In the genomic region with DNA sequence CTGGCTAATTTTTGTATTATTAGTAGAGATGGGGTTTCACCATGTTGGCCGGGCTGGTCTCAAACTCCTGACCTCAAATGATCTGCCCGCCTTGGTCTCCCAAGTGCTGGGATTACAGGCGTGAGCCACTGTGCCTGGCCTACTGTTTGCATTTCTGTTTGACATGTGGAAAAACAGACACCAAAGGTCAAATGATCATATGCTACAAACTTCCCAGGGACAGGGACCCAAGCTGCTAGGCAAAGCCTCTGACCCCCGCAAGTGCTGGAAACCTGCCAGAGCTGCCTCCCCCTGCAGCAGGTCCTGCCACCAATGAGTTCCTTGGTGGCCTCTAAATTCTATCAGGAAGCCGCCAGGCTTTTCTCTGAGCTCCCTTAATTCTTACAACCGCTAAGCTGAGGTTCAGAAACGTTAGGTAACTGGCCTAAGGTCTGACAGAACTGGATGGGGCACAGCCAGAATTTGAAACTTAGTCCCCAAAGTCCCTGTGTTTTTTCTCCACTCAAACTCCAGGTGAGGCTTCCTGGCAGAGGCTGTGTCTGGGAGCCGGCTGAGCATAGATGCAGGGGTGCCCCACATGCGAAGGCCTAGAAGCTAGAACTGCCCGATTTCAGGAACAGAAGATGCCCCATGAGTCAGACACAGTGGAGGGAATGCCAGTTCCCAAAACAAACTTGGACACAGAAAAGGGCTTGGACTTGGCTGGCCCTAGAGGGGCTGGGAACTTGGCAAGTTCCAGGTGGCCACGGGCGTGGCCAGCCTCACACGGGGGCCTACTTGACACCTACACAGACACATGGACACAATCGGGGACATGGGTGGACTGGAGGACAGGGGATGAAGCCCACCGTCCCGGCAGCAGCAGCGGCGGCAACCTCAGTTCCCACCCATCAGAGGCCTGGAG, we compare ENCODE assay signal across 1 cellular context.
A peak's percentile ranks its signal among the peaks of the same experiment; 100 is the strongest.
TF ChIP-seq lines count a peak whose summit lies in the region.

No MANE protein-coding gene starts in this region.

TF ChIP-seq in HepG2, 621 proteins besides CTCF, POLR2A, EP300 and RAD21 (continued from another document and continues in another):
- TF ChIP-seq, protein P1, sequence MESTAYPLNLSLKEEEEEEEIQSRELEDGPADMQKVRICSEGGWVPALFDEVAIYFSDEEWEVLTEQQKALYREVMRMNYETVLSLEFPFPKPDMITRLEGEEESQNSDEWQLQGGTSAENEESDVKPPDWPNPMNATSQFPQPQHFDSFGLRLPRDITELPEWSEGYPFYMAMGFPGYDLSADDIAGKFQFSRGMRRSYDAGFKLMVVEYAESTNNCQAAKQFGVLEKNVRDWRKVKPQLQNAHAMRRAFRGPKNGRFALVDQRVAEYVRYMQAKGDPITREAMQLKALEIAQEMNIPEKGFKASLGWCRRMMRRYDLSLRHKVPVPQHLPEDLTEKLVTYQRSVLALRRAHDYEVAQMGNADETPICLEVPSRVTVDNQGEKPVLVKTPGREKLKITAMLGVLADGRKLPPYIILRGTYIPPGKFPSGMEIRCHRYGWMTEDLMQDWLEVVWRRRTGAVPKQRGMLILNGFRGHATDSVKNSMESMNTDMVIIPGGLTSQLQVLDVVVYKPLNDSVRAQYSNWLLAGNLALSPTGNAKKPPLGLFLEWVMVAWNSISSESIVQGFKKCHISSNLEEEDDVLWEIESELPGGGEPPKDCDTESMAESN (CRISPR knock-in tag; conservative IDR thresholded peaks at IDR 0.05), result 0 out of 2 replicates have a peak, but pooled peaks have one; percentile 28
- TF ChIP-seq ZNF34 (CRISPR knock-in tag; IDR thresholded peaks at IDR 0.05; ENCODE audit: borderline replicate concordance) (no peak), HMG20A (CRISPR knock-in tag; IDR thresholded peaks at IDR 0.05; ENCODE audit: borderline replicate concordance) (peak; percentile 40; the same call in 1 of the 2 replicates), ZNF296 (CRISPR knock-in tag; conservative IDR thresholded peaks at IDR 0.05) (no peak), ZFP1 (CRISPR knock-in tag; IDR thresholded peaks at IDR 0.05) (peak; percentile 51; the same call in 1 of the 2 replicates), ATF7-NPFF (CRISPR knock-in tag; IDR thresholded peaks at IDR 0.05; ENCODE audit: low read depth) (no peak), TRIM24 (CRISPR knock-in tag; IDR thresholded peaks at IDR 0.05) (no peak), POGZ (CRISPR knock-in tag; IDR thresholded peaks at IDR 0.05) (0 out of 2 replicates have a peak, but pooled peaks have one; percentile 18), ZNF713 (CRISPR knock-in tag; IDR thresholded peaks at IDR 0.05) (no peak), RXRA (CRISPR knock-in tag; IDR thresholded peaks at IDR 0.05) (peak; percentile 94), ZNF766 (CRISPR knock-in tag; IDR thresholded peaks at IDR 0.05; ENCODE audit: borderline replicate concordance) (no peak), RBM22 (optimal IDR thresholded peaks at IDR 0.05; ENCODE audit: low read length) (no peak), ZSCAN12 (CRISPR knock-in tag; IDR thresholded peaks at IDR 0.05) (no peak), FOXA3 (CRISPR knock-in tag; IDR thresholded peaks at IDR 0.05) (peak; percentile 75), MED8 (CRISPR knock-in tag; IDR thresholded peaks at IDR 0.05; ENCODE audit: insufficient replicate concordance) (no peak), NFIB (CRISPR knock-in tag; IDR thresholded peaks at IDR 0.05; ENCODE audit: borderline replicate concordance) (no peak), ZNF816 (CRISPR knock-in tag; IDR thresholded peaks at IDR 0.05; ENCODE audit: borderline replicate concordance) (0 out of 2 replicates have a peak, but pooled peaks have one; percentile 39), ZFP82 (CRISPR knock-in tag; IDR thresholded peaks at IDR 0.05; ENCODE audit: borderline replicate concordance) (no peak), ZNF326 (CRISPR knock-in tag; IDR thresholded peaks at IDR 0.05; ENCODE audit: borderline replicate concordance) (no peak), ZNF644 (CRISPR knock-in tag; IDR thresholded peaks at IDR 0.05; ENCODE audit: low read depth) (no peak), HNRNPH1 (optimal IDR thresholded peaks at IDR 0.05; ENCODE audit: low read depth, low read length) (no peak), BRCA1 (CRISPR knock-in tag; IDR thresholded peaks at IDR 0.05) (no peak), RFXANK (CRISPR knock-in tag; IDR thresholded peaks at IDR 0.05) (no peak), KLF9 (CRISPR knock-in tag; IDR thresholded peaks at IDR 0.05; ENCODE audit: low read depth) (no peak), YY1 (IDR thresholded peaks at IDR 0.05; ENCODE audit: insufficient read depth, insufficient replicate concordance, low read depth, low read length) (no peak), ZNF24 (IDR thresholded peaks at IDR 0.05) (no peak), ZNF256 (CRISPR knock-in tag; conservative IDR thresholded peaks at IDR 0.05) (no peak), KDM5A (IDR thresholded peaks at IDR 0.05; ENCODE audit: borderline replicate concordance, low read length) (no peak; the same call in 1 of the 2 replicates), ZNF367 (CRISPR knock-in tag; IDR thresholded peaks at IDR 0.05; ENCODE audit: borderline replicate concordance) (no peak), KDM1A (CRISPR knock-in tag; IDR thresholded peaks at IDR 0.05) (no peak), ZBTB38 (CRISPR knock-in tag; IDR thresholded peaks at IDR 0.05) (peak; percentile 60)
- TF ChIP-seq, protein P2, sequence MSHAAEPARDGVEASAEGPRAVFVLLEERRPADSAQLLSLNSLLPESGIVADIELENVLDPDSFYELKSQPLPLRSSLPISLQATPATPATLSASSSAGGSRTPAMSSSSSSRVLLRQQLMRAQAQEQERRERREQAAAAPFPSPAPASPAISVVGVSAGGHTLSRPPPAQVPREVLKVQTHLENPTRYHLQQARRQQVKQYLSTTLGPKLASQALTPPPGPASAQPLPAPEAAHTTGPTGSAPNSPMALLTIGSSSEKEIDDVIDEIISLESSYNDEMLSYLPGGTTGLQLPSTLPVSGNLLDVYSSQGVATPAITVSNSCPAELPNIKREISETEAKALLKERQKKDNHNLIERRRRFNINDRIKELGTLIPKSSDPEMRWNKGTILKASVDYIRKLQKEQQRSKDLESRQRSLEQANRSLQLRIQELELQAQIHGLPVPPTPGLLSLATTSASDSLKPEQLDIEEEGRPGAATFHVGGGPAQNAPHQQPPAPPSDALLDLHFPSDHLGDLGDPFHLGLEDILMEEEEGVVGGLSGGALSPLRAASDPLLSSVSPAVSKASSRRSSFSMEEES (CRISPR knock-in tag; IDR thresholded peaks at IDR 0.05), result peak; percentile 89
- TF ChIP-seq, protein P3, sequence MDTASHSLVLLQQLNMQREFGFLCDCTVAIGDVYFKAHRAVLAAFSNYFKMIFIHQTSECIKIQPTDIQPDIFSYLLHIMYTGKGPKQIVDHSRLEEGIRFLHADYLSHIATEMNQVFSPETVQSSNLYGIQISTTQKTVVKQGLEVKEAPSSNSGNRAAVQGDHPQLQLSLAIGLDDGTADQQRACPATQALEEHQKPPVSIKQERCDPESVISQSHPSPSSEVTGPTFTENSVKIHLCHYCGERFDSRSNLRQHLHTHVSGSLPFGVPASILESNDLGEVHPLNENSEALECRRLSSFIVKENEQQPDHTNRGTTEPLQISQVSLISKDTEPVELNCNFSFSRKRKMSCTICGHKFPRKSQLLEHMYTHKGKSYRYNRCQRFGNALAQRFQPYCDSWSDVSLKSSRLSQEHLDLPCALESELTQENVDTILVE (CRISPR knock-in tag; IDR thresholded peaks at IDR 0.05), result 0 out of 2 replicates have a peak, but pooled peaks have one; percentile 58
- TF ChIP-seq, protein P4, sequence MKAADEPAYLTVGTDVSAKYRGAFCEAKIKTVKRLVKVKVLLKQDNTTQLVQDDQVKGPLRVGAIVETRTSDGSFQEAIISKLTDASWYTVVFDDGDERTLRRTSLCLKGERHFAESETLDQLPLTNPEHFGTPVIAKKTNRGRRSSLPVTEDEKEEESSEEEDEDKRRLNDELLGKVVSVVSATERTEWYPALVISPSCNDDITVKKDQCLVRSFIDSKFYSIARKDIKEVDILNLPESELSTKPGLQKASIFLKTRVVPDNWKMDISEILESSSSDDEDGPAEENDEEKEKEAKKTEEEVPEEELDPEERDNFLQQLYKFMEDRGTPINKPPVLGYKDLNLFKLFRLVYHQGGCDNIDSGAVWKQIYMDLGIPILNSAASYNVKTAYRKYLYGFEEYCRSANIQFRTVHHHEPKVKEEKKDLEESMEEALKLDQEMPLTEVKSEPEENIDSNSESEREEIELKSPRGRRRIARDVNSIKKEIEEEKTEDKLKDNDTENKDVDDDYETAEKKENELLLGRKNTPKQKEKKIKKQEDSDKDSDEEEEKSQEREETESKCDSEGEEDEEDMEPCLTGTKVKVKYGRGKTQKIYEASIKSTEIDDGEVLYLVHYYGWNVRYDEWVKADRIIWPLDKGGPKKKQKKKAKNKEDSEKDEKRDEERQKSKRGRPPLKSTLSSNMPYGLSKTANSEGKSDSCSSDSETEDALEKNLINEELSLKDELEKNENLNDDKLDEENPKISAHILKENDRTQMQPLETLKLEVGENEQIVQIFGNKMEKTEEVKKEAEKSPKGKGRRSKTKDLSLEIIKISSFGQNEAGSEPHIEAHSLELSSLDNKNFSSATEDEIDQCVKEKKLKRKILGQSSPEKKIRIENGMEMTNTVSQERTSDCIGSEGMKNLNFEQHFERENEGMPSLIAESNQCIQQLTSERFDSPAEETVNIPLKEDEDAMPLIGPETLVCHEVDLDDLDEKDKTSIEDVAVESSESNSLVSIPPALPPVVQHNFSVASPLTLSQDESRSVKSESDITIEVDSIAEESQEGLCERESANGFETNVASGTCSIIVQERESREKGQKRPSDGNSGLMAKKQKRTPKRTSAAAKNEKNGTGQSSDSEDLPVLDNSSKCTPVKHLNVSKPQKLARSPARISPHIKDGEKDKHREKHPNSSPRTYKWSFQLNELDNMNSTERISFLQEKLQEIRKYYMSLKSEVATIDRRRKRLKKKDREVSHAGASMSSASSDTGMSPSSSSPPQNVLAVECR (CRISPR knock-in tag; IDR thresholded peaks at IDR 0.05; ENCODE audit: borderline replicate concordance), result peak; percentile 84; the same call in 1 of the 2 replicates
- TF ChIP-seq, protein P5, sequence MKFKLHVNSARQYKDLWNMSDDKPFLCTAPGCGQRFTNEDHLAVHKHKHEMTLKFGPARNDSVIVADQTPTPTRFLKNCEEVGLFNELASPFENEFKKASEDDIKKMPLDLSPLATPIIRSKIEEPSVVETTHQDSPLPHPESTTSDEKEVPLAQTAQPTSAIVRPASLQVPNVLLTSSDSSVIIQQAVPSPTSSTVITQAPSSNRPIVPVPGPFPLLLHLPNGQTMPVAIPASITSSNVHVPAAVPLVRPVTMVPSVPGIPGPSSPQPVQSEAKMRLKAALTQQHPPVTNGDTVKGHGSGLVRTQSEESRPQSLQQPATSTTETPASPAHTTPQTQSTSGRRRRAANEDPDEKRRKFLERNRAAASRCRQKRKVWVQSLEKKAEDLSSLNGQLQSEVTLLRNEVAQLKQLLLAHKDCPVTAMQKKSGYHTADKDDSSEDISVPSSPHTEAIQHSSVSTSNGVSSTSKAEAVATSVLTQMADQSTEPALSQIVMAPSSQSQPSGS (CRISPR knock-in tag; IDR thresholded peaks at IDR 0.05), result peak; percentile 65; the same call in 1 of the 2 replicates
- TF ChIP-seq, protein P6, sequence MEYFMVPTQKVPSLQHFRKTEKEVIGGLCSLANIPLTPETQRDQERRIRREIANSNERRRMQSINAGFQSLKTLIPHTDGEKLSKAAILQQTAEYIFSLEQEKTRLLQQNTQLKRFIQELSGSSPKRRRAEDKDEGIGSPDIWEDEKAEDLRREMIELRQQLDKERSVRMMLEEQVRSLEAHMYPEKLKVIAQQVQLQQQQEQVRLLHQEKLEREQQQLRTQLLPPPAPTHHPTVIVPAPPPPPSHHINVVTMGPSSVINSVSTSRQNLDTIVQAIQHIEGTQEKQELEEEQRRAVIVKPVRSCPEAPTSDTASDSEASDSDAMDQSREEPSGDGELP (IDR thresholded peaks at IDR 0.05; ENCODE audit: borderline replicate concordance, low read depth), result peak; percentile 90
- TF ChIP-seq, protein P7, sequence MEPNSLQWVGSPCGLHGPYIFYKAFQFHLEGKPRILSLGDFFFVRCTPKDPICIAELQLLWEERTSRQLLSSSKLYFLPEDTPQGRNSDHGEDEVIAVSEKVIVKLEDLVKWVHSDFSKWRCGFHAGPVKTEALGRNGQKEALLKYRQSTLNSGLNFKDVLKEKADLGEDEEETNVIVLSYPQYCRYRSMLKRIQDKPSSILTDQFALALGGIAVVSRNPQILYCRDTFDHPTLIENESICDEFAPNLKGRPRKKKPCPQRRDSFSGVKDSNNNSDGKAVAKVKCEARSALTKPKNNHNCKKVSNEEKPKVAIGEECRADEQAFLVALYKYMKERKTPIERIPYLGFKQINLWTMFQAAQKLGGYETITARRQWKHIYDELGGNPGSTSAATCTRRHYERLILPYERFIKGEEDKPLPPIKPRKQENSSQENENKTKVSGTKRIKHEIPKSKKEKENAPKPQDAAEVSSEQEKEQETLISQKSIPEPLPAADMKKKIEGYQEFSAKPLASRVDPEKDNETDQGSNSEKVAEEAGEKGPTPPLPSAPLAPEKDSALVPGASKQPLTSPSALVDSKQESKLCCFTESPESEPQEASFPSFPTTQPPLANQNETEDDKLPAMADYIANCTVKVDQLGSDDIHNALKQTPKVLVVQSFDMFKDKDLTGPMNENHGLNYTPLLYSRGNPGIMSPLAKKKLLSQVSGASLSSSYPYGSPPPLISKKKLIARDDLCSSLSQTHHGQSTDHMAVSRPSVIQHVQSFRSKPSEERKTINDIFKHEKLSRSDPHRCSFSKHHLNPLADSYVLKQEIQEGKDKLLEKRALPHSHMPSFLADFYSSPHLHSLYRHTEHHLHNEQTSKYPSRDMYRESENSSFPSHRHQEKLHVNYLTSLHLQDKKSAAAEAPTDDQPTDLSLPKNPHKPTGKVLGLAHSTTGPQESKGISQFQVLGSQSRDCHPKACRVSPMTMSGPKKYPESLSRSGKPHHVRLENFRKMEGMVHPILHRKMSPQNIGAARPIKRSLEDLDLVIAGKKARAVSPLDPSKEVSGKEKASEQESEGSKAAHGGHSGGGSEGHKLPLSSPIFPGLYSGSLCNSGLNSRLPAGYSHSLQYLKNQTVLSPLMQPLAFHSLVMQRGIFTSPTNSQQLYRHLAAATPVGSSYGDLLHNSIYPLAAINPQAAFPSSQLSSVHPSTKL (CRISPR knock-in tag; IDR thresholded peaks at IDR 0.05), result peak; percentile 81
- TF ChIP-seq, protein P8, sequence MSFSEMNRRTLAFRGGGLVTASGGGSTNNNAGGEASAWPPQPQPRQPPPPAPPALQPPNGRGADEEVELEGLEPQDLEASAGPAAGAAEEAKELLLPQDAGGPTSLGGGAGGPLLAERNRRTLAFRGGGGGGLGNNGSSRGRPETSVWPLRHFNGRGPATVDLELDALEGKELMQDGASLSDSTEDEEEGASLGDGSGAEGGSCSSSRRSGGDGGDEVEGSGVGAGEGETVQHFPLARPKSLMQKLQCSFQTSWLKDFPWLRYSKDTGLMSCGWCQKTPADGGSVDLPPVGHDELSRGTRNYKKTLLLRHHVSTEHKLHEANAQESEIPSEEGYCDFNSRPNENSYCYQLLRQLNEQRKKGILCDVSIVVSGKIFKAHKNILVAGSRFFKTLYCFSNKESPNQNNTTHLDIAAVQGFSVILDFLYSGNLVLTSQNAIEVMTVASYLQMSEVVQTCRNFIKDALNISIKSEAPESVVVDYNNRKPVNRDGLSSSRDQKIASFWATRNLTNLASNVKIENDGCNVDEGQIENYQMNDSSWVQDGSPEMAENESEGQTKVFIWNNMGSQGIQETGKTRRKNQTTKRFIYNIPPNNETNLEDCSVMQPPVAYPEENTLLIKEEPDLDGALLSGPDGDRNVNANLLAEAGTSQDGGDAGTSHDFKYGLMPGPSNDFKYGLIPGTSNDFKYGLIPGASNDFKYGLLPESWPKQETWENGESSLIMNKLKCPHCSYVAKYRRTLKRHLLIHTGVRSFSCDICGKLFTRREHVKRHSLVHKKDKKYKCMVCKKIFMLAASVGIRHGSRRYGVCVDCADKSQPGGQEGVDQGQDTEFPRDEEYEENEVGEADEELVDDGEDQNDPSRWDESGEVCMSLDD (CRISPR knock-in tag; IDR thresholded peaks at IDR 0.05; ENCODE audit: borderline replicate concordance), result no peak
